ENCODE assay signal across 8 cellular contexts in genomic region chr22:21568207-21569075, GRCh38. TPM values are rescaled to one million over a fixed set of nuclear protein-coding genes. Genes with fewer than 3 reads are reported as not detected.
DNase-seq lines count a peak whose midpoint lies in the region; TF ChIP-seq lines count a peak whose summit lies in the region.

No MANE protein-coding gene starts in this region.

- peak overlapping the region; percentile 68 to 98 (median 94) for H3K4me3 ChIP-seq in esophagus muscularis mucosa

- H3K4me1 Mint-ChIP-seq in neural crest cell, result peaks cover 40% of the 10 kb centered on the region

- H3K36me3 ChIP-seq in esophagus muscularis mucosa, result peaks cover 0 to 3% (median 0%) of the 10 kb centered on the region in 4 donors

- 2% methylated on average over 34 of the region's 34 CpGs for WGBS in esophagus muscularis mucosa

- DNase-seq in NCI-H2227 (lab: John Stamatoyannopoulos, UW; ENCODE audit: unreplicated experiment) (peak; percentile 37), NCI-H2227 treated with DMSO at 0.1 percent for 48 hours (lab: John Stamatoyannopoulos, UW) (no peak), HK-2 (ENCODE audit: unreplicated experiment) (peak; percentile 30), esophagus muscularis mucosa (ENCODE audit: extremely low spot score) (no peak), neural crest cell (ENCODE audit: low read depth, low spot score) (peak; percentile 25), NCI-H2081 treated with DMSO at 0.1 percent for 48 hours (lab: John Stamatoyannopoulos, UW) (no peak), superior temporal gyrus (ENCODE audit: extremely low spot score) (no peak)
- peak; percentile 37 for DNase-seq in activated CD4-positive, CD25-positive, alpha-beta regulatory T cell treated with anti-CD3 and anti-CD28 coated beads, Interleukin-2, amount 50 U/mL, for 72 hours

- peak overlapping the region; percentile 88 to 95 (median 92) for H3K27ac ChIP-seq in esophagus muscularis mucosa (replicated peaks in 1 of 4)

- no peaks in the 10 kb centered on the region for H3K36me3 Mint-ChIP-seq in neural crest cell (ENCODE audit: low read depth)

- H3K27ac Mint-ChIP-seq in neural crest cell (ENCODE audit: unreplicated experiment), result peak overlapping the region; percentile 98

- H3K27me3 Mint-ChIP-seq in neural crest cell (ENCODE audit: low read depth), result no peaks in the 10 kb centered on the region

- H3K27me3 ChIP-seq in esophagus muscularis mucosa, result no peaks in the 10 kb centered on the region

- intact Hi-C loops in esophagus muscularis mucosa (cut with DNase I), result no loop called here

- TF ChIP-seq POLR2A in esophagus muscularis mucosa (IDR thresholded peaks at IDR 0.05; ENCODE audit: low read depth), result no peak

- TF ChIP-seq CTCF in esophagus muscularis mucosa (IDR thresholded peaks at IDR 0.05) (no peak), neural crest cell (conservative IDR thresholded peaks at IDR 0.05) (no peak)

- H3K9me3 Mint-ChIP-seq in neural crest cell, result no peaks in the 10 kb centered on the region

- H3K9me3 ChIP-seq in esophagus muscularis mucosa, result no peaks in the 10 kb centered on the region

- no peak for TF ChIP-seq EP300 in esophagus muscularis mucosa (IDR thresholded peaks at IDR 0.05)

- H3K4me3 Mint-ChIP-seq in neural crest cell, result peak overlapping the region; percentile 95

- H3K4me1 ChIP-seq in esophagus muscularis mucosa, result peaks cover 46 to 53% (median 52%) of the 10 kb centered on the region in 4 donors

RNA-seq across cellular contexts. Expression of gene UBE2L3, which starts 0.9 kb away (rescaled TPM):
- total RNA-seq in esophagus muscularis mucosa, result 10 to 100 TPM; 47.3 to 84.7 (median 65.2) TPM
- total RNA-seq in neural crest cell, result 76.9 and 83.5 TPM in 2 replicates

RNA-seq across cellular contexts. Expression of gene RIMBP3C, which starts 17.2 kb away (rescaled TPM):
- total RNA-seq in esophagus muscularis mucosa (not detected), neural crest cell (1.0 and 1.4 TPM in 2 replicates)

Comparison
In these comparisons a context has a peak if more than half of its experiments do, and no peak if none do; other contexts are left out.
1. DNase-seq: peak in NCI-H2227 (single experiment), HK-2 (single experiment), activated CD4-positive, CD25-positive, alpha-beta regulatory T cell treated with anti-CD3 and anti-CD28 coated beads, Interleukin-2, amount 50 U/mL, for 72 hours (single experiment) and neural crest cell (single experiment); none in NCI-H2227 treated with DMSO at 0.1 percent for 48 hours (single experiment), esophagus muscularis mucosa (single experiment), NCI-H2081 treated with DMSO at 0.1 percent for 48 hours (single experiment) and superior temporal gyrus (single experiment).